Comparison of ENCODE assay signal across 35 cellular contexts in the genomic region with DNA sequence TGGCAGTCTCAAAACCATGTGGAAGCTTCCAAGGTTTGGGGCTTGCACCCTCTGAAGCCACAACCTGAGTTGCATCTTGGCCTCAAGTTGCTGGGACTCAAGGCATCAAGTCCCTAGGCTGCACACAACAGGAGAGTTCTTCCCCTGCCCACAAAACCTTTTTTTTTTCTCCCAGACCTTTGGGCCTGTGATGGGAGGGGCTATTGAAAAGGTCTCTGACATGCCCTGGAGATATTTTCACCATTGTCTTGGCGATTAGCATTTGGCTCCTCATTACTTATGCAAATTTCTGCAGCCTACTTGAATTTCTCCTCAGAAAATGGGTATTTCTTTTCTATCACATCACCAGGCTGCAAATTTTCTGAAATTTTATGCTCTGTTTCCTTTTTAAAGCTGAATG.
"Had no signal": no experiment of that assay in that cellular context is flagged by ENCODE, and none has a peak within 500 bp of the region (broad histone marks: within the 10 kb centered on the region; RNA-seq: fewer than 3 reads in every experiment).

No MANE protein-coding gene starts in this region.

- H3K4me2 ChIP-seq: KMS-11 had no signal

- H3K27me3 ChIP-seq: MG63 had no signal

- H3K36me3 ChIP-seq: MG63 had no signal

- H3K27ac ChIP-seq: KMS-11 had no signal

- H3K9ac ChIP-seq: KMS-11 had no signal

- DNase-seq: Karpas-422, Kasumi-1, MG63, MM.1S, MV-4-11, NCI-H1048, NCI-H1092, NCI-H1092 treated with DMSO at 0.1 percent for 48 hours, NCI-H1105, NCI-H1105 treated with DMSO at 0.1 percent for 48 hours, NCI-H1417, NCI-H1417 treated with DMSO at 0.1 percent for 48 hours, NCI-H1436, NCI-H1436 treated with DMSO at 0.1 percent for 48 hours, NCI-H146, NCI-H1694, NCI-H1694 treated with DMSO at 0.1 percent for 48 hours, NCI-H187, NCI-H187 treated with DMSO at 0.1 percent for 48 hours, NCI-H1930, NCI-H2029, NCI-H2029 treated with DMSO at 0.1 percent for 48 hours, NCI-H2081, NCI-H2081 treated with DMSO at 0.1 percent for 48 hours, NCI-H2107, NCI-H2171, NCI-H2171 treated with DMSO at 0.1 percent for 48 hours, NCI-H2227 treated with DMSO at 0.1 percent for 48 hours, NCI-H226, NCI-H345, NCI-H446, NCI-H446 treated with DMSO at 0.1 percent for 48 hours, NCI-H510A, NCI-H510A treated with DMSO at 0.1 percent for 48 hours had no signal

- H3K4me3 ChIP-seq: MG63 had no signal

- H3K9me3 ChIP-seq: MG63 had no signal
